10 cellular contexts compared by ENCODE assay signal in genomic region chr2:98334439-98335078, GRCh38. TPM values are rescaled to one million over a fixed set of nuclear protein-coding genes. Genes with fewer than 3 reads are reported as not detected.
DNase-seq lines count a peak whose midpoint lies in the region; ATAC-seq, FAIRE-seq and TF ChIP-seq lines count a peak whose summit lies in the region.
"Had no signal": no experiment of that assay in that cellular context is flagged by ENCODE, and none has a peak within 500 bp of the region (broad histone marks: within the 10 kb centered on the region; RNA-seq: fewer than 3 reads in every experiment).

No MANE protein-coding gene starts in this region.

- POLR2A ChIA-PET in BJ (lab: Charles Lee): no interaction called here

- H3K4me2 ChIP-seq in astrocyte (ENCODE audit: low read length) (peak overlapping the region; percentile 81), keratinocyte (ENCODE audit: control insufficient read depth, extremely low read depth, insufficient read depth, low read depth, low read length) (peak overlapping the region; percentile 61)

- peaks cover 6% of the 10 kb centered on the region for H3K9me3 Mint-ChIP-seq in astrocyte (ENCODE audit: unreplicated experiment)

- H3K9me1 ChIP-seq in keratinocyte (ENCODE audit: control insufficient read depth, extremely low read depth, insufficient read depth, low read length): peaks cover 3% of the 10 kb centered on the region

- H3K27me3 ChIP-seq in BJ (ENCODE audit: control insufficient read depth, insufficient read depth, low read length) (peaks cover 2% of the 10 kb centered on the region; the same call in 1 of the 2 replicates), astrocyte (ENCODE audit: insufficient read depth, low read length) (no peaks in the 10 kb centered on the region), keratinocyte (ENCODE audit: control insufficient read depth, extremely low read depth, insufficient read depth, low read length) (no peaks in the 10 kb centered on the region)

- peaks cover under 1% of the 10 kb centered on the region for H3K27me3 Mint-ChIP-seq in astrocyte (ENCODE audit: low read depth, unreplicated experiment)

- dilution Hi-C loops in keratinocyte (cut with MboI; ENCODE audit: extremely low pct_ligation_motif_present, low sequenced_read_pairs): no loop called here

- H3K9me3 ChIP-seq in astrocyte (ENCODE audit: insufficient read depth, low read depth, low read length) (no peaks in the 10 kb centered on the region), keratinocyte (ENCODE audit: control insufficient read depth, low read depth, low read length) (no peaks in the 10 kb centered on the region)

- H3K27ac Mint-ChIP-seq in astrocyte (ENCODE audit: unreplicated experiment): peak overlapping the region; percentile 96

- FAIRE-seq in astrocyte (lab: Jason Lieb, UNC) (peak; percentile 97), keratinocyte (lab: Jason Lieb, UNC) (peak; percentile 84)
- FAIRE-seq: G401.6 had no signal

- H2AFZ ChIP-seq in astrocyte (ENCODE audit: low read depth, low read length) (peak overlapping the region; percentile 54), keratinocyte (ENCODE audit: control insufficient read depth, low read length) (peak overlapping the region; percentile 61)

- H3K4me1 ChIP-seq in astrocyte (ENCODE audit: insufficient read depth, low read length) (peaks cover 15% of the 10 kb centered on the region), keratinocyte (ENCODE audit: control insufficient read depth, extremely low read depth, insufficient read depth, low read length) (peaks cover 15% of the 10 kb centered on the region)

- DNase-seq in BJ (ENCODE audit: low read depth) (peak; percentile 82), NCI-H1417 treated with DMSO at 0.1 percent for 48 hours (lab: John Stamatoyannopoulos, UW) (peak; percentile 40), astrocyte (ENCODE audit: low read depth) (peak; percentile 92), keratinocyte (ENCODE audit: low read depth, low spot score) (peak; percentile 33)
- no peak for DNase-seq in activated naive CD4-positive, alpha-beta T cell treated with anti-CD3 and anti-CD28 coated beads, Interleukin-2, amount 50 U/mL, for 16 hours

- H3K79me2 ChIP-seq in astrocyte (ENCODE audit: insufficient read depth, low read length): no peaks in the 10 kb centered on the region
- no peaks in the 10 kb centered on the region for H3K79me2 ChIP-seq in keratinocyte (ENCODE audit: control insufficient read depth, insufficient read depth, low read length)

- H3K4me3 ChIP-seq in BJ (ENCODE audit: low read depth, low read length) (no peak overlapping the region), astrocyte (ENCODE audit: insufficient read depth, low read depth, low read length) (peak overlapping the region; percentile 1), keratinocyte (ENCODE audit: control insufficient read depth in 2 of 3, extremely low read depth in 1 of 3, insufficient read depth in 2 of 3, low read depth in 1 of 3, low read length in 3 of 3) (peak overlapping the region in 1 of 3 experiments; percentile 3)

- CTCF ChIA-PET in BJ (lab: Yijun Ruan, JAX): interaction anchor here (1.6 kb wide), 1 partner anchor 11 kb away, joined by 4 read pairs; no protein-coding TSS in a partner anchor

- H3K36me3 ChIP-seq in BJ (ENCODE audit: control insufficient read depth, insufficient read depth, low read length): no peaks in the 10 kb centered on the region
- H3K36me3 ChIP-seq in astrocyte (ENCODE audit: insufficient read depth, low read length): no peaks in the 10 kb centered on the region
- no peaks in the 10 kb centered on the region for H3K36me3 ChIP-seq in keratinocyte (ENCODE audit: control insufficient read depth in 2 of 2, extremely low read depth in 1 of 2, insufficient read depth in 2 of 2, low read length in 2 of 2)

- no peaks in the 10 kb centered on the region for H3K36me3 Mint-ChIP-seq in astrocyte (ENCODE audit: low read depth, unreplicated experiment)

- peaks cover 17% of the 10 kb centered on the region for H3K4me1 Mint-ChIP-seq in astrocyte (ENCODE audit: low read depth, unreplicated experiment)

- H3K27ac ChIP-seq in astrocyte (ENCODE audit: low read depth, low read length) (peak overlapping the region; percentile 90), keratinocyte (ENCODE audit: control insufficient read depth, insufficient read depth, low read length) (peak overlapping the region; percentile 40)

- H3K9ac ChIP-seq in astrocyte (ENCODE audit: low read length): peak overlapping the region; percentile 73
- H3K9ac ChIP-seq in keratinocyte (ENCODE audit: control insufficient read depth, extremely low read depth, insufficient read depth, low read length): no peak overlapping the region

- ATAC-seq in HG03432 (IDR thresholded peaks at IDR 0.05; ENCODE audit: unreplicated experiment): no peak
- no peak for ATAC-seq in HG02970 (IDR thresholded peaks at IDR 0.05; ENCODE audit: low FRiP score, unreplicated experiment)
- ATAC-seq in HG03460 (IDR thresholded peaks at IDR 0.05; ENCODE audit: unreplicated experiment): no peak

- TF ChIP-seq CTCF in BJ (IDR thresholded peaks at IDR 0.05; ENCODE audit: insufficient read depth, low read depth, low read length): no peak
- TF ChIP-seq CTCF in astrocyte (IDR thresholded peaks at IDR 0.05; ENCODE audit: insufficient read depth, low read depth, low read length): no peak
- no peak for TF ChIP-seq CTCF in keratinocyte (optimal IDR thresholded peaks at IDR 0.05 in 1 of 3, IDR thresholded peaks at IDR 0.05 in 1 of 3, conservative IDR thresholded peaks at IDR 0.05 in 1 of 3; ENCODE audit: extremely low read depth in 1 of 3, insufficient read depth in 2 of 3, low read length in 3 of 3)

- H4K20me1 ChIP-seq in astrocyte (ENCODE audit: insufficient read depth, low read length): no peaks in the 10 kb centered on the region
- no peaks in the 10 kb centered on the region for H4K20me1 ChIP-seq in keratinocyte (ENCODE audit: control insufficient read depth, extremely low read depth, insufficient read depth, low read length)

- no peak overlapping the region for H3K4me3 Mint-ChIP-seq in astrocyte (ENCODE audit: unreplicated experiment)

RNA-seq across cellular contexts. Expression of gene CNGA3, which starts 11.7 kb away (rescaled TPM):
- not detected in 2 replicates for polyA plus RNA-seq in BJ (2011; rRNA removed)
- 0.09 TPM in 1 of 2 replicates, not detected in the other for polyA minus RNA-seq in BJ (2011; rRNA and poly(A)+ RNA removed)
- not detected in 2 replicates for total RNA-seq in astrocyte
- polyA plus RNA-seq in keratinocyte: 0.01 TPM in 2 of 3 replicates, not detected in the other
- not detected for polyA plus RNA-seq in keratinocyte (2011; ENCODE audit: low read depth)
- not detected in 2 replicates for polyA plus RNA-seq in keratinocyte (2011; cell fraction: cytosol; rRNA removed)
- 0.05 TPM in 1 of 2 replicates, not detected in the other for polyA plus RNA-seq in keratinocyte (2011; cell fraction: nucleus; rRNA removed)
- not detected in 2 replicates for polyA plus RNA-seq in keratinocyte (2012; ENCODE audit: low replicate concordance)
- not detected in 3 replicates for polyA minus RNA-seq in keratinocyte
- not detected for polyA minus RNA-seq in keratinocyte (2011; cell fraction: cytosol; rRNA and poly(A)+ RNA removed)
- not detected in 2 replicates for polyA minus RNA-seq in keratinocyte (2011; cell fraction: nucleus; rRNA and poly(A)+ RNA removed)
- total RNA-seq: lung microvascular endothelial cell had no signal
